Comparison of ENCODE assay signal across 1 cellular context in genomic region chr20:1331101-1331500, GRCh38.
TF ChIP-seq lines count a peak whose summit lies in the region.

No MANE protein-coding gene starts in this region.

TF ChIP-seq in WTC11, 78 proteins besides CTCF, POLR2A, EP300 and RAD21 (continued from another document):
- TF ChIP-seq ZNF512 (CRISPR knock-in tag; IDR thresholded peaks at IDR 0.05; ENCODE audit: borderline replicate concordance) = no peak
- TF ChIP-seq, protein P1, sequence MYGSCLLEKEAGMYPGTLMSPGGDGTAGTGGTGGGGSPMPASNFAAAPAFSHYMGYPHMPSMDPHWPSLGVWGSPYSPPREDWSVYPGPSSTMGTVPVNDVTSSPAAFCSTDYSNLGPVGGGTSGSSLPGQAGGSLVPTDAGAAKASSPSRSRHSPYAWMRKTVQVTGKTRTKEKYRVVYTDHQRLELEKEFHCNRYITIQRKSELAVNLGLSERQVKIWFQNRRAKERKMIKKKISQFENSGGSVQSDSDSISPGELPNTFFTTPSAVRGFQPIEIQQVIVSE (CRISPR knock-in tag; IDR thresholded peaks at IDR 0.05; ENCODE audit: borderline replicate concordance) = no peak
- no peak for TF ChIP-seq ZBTB21 (CRISPR knock-in tag; IDR thresholded peaks at IDR 0.05; ENCODE audit: borderline replicate concordance)
- no peak for TF ChIP-seq MYBL2 (CRISPR knock-in tag; IDR thresholded peaks at IDR 0.05)
